32 cellular contexts compared by ENCODE assay signal in genomic region chr7:105952917-105953595, GRCh38.
"Had no signal": no experiment of that assay in that cellular context is flagged by ENCODE, and none has a peak within 500 bp of the region (broad histone marks: within the 10 kb centered on the region; RNA-seq: fewer than 3 reads in every experiment).

No MANE protein-coding gene starts in this region.

- H3K4me3 ChIP-seq: adrenal gland, ascending aorta, body of pancreas, breast epithelium, cardiac muscle cell had no signal

- H3K27ac ChIP-seq: adrenal gland, ascending aorta, body of pancreas, brain microvascular endothelial cell, breast epithelium, cardiac muscle cell had no signal

- ATAC-seq: activated naive CD4-positive, alpha-beta T cell treated with anti-CD3 and anti-CD28 coated beads, Interleukin-2, amount 50 U/mL, for 72 hours; activated naive CD8-positive, alpha-beta T cell treated with anti-CD3 and anti-CD28 coated beads, Interleukin-2, amount 50 U/mL, for 24 hours; activated T-cell treated with anti-CD3 and anti-CD28 coated beads, Interleukin-2, amount 50 U/mL, for 4 hours; activated T-cell treated with anti-CD3 and anti-CD28 coated beads, Interleukin-2, amount 50 U/mL, for 72 hours; activated T-helper 17 cell treated with anti-CD3 and anti-CD28 coated beads, Interleukin-2, amount 50 U/mL, for 72 hours; body of pancreas had no signal

- FAIRE-seq: astrocyte, bronchial epithelial cell, colon had no signal

- H3K9me3 ChIP-seq: body of pancreas, breast epithelium had no signal

- H3K4me1 ChIP-seq: adrenal gland, ascending aorta, body of pancreas, breast epithelium had no signal

- DNase-seq: activated effector memory CD4-positive, alpha-beta T cell treated with anti-CD3 and anti-CD28 coated beads, Interleukin-2, amount 50 U/mL, for 16 hours; activated effector memory CD4-positive, alpha-beta T cell treated with Interleukin-2 at 50 U/mL for 16 hours; activated gamma-delta T cell; activated gamma-delta T cell treated with Interleukin-2 at 50 U/mL for 16 hours; activated naive CD4-positive, alpha-beta T cell; activated naive CD4-positive, alpha-beta T cell treated with anti-CD3 and anti-CD28 coated beads for 36 hours; activated naive CD4-positive, alpha-beta T cell treated with anti-CD3 and anti-CD28 coated beads, Interleukin-2, amount 10 ng/mL, durations not matched to agents 7 days and 5 days; activated naive CD4-positive, alpha-beta T cell treated with anti-CD3 and anti-CD28 coated beads, Interleukin-2, amount 50 U/mL, for 16 hours; activated naive CD4-positive, alpha-beta T cell treated with Interleukin-2 at 50 U/mL for 16 hours; activated naive CD8-positive, alpha-beta T cell treated with anti-CD3 and anti-CD28 coated beads for 36 hours; activated naive CD8-positive, alpha-beta T cell treated with anti-CD3 and anti-CD28 coated beads, Interleukin-2, amount 10 ng/mL, durations not matched to agents 7 days and 5 days; activated naive CD8-positive, alpha-beta T cell treated with anti-CD3 and anti-CD28 coated beads, Interleukin-2, amount 50 U/mL, for 24 hours; activated T-cell treated with anti-CD3 and anti-CD28 coated beads, Interleukin-2, amount 50 U/mL, for 4 hours; activated T-cell treated with anti-CD3 and anti-CD28 coated beads, Interleukin-2, amount 50 U/mL, for 48 hours; activated T-cell treated with anti-CD3 and anti-CD28 coated beads, Interleukin-2, amount 50 U/mL, for 72 hours; adrenal gland; amniotic stem cell; amygdala; anterior cingulate cortex; aorta; body of pancreas; brain microvascular endothelial cell; central memory CD4-positive, alpha-beta T cell; cerebellar nuclear complex had no signal

- H3K27me3 ChIP-seq: adrenal gland, ascending aorta, body of pancreas, brain microvascular endothelial cell, breast epithelium, cardiac muscle cell had no signal

- H3K36me3 ChIP-seq: adrenal gland, ascending aorta, brain microvascular endothelial cell, breast epithelium, cardiac muscle cell had no signal
